Comparison of ENCODE assay signal across 18 cellular contexts in genomic region chr2:238099709-238100048, GRCh38. TPM values are rescaled to one million over a fixed set of nuclear protein-coding genes. Genes with fewer than 3 reads are reported as not detected.
DNase-seq lines count a peak whose midpoint lies in the region; ATAC-seq and TF ChIP-seq lines count a peak whose summit lies in the region.
"Had no signal": no experiment of that assay in that cellular context is flagged by ENCODE, and none has a peak within 500 bp of the region (broad histone marks: within the 10 kb centered on the region; RNA-seq: fewer than 3 reads in every experiment).

No MANE protein-coding gene starts in this region.

- H3K9ac ChIP-seq in BLaER1 (peak overlapping the region; percentile 45; the same call in 1 of the 2 replicates), OCI-LY3 (ENCODE audit: low read length) (no peak overlapping the region)

- no peaks in the 10 kb centered on the region for H3K36me3 ChIP-seq in BLaER1
- H3K36me3 ChIP-seq in OCI-LY3 (replicated peaks; ENCODE audit: low read depth, low read length), result no peaks in the 10 kb centered on the region
- H3K36me3 ChIP-seq: ovary, thyroid gland had no signal

- TF ChIP-seq CTCF in OCI-LY3 (IDR thresholded peaks at IDR 0.05; ENCODE audit: low read depth, low read length), result no peak

- peak overlapping the region; percentile 83 for H3K4me3 Mint-ChIP-seq in stimulated activated memory B cell treated with anti-CD40 and anti-IgM and Interleukin-4, amounts not matched to agents 10 μg/mL and 1 μg/mL and 100 μg/mL, for 72 hours
- H3K4me3 Mint-ChIP-seq: activated CD4-positive, alpha-beta T cell treated with anti-CD3 and anti-CD28 coated beads for 36 hours; naive thymus-derived CD4-positive, alpha-beta T cell; stimulated activated effector memory CD8-positive, alpha-beta T cell treated with anti-CD3 and anti-CD28 coated beads, Interleukin-12 subunit alpha, Interleukin-12 subunit beta, amount 100 ng/mL, for 72 hours had no signal

- H3K4me2 ChIP-seq in BLaER1, result peak overlapping the region; percentile 93
- H3K4me2 ChIP-seq in OCI-LY3 (ENCODE audit: low read length), result peak overlapping the region; percentile 62

- H3K27me3 Mint-ChIP-seq in stimulated activated memory B cell treated with anti-CD40 and anti-IgM and Interleukin-4, amounts not matched to agents 10 μg/mL and 1 μg/mL and 100 μg/mL, for 72 hours, result no peaks in the 10 kb centered on the region
- H3K27me3 Mint-ChIP-seq: activated CD4-positive, alpha-beta T cell treated with anti-CD3 and anti-CD28 coated beads for 36 hours; naive thymus-derived CD4-positive, alpha-beta T cell had no signal

- H3K79me2 ChIP-seq in OCI-LY3 (ENCODE audit: low read length), result no peaks in the 10 kb centered on the region

- H3K4me1 Mint-ChIP-seq in stimulated activated memory B cell treated with anti-CD40 and anti-IgM and Interleukin-4, amounts not matched to agents 10 μg/mL and 1 μg/mL and 100 μg/mL, for 72 hours, result peaks cover 42% of the 10 kb centered on the region
- H3K4me1 Mint-ChIP-seq: activated CD4-positive, alpha-beta T cell treated with anti-CD3 and anti-CD28 coated beads for 36 hours; stimulated activated effector memory CD8-positive, alpha-beta T cell treated with anti-CD3 and anti-CD28 coated beads, Interleukin-12 subunit alpha, Interleukin-12 subunit beta, amount 100 ng/mL, for 72 hours had no signal

- no peak for ATAC-seq in stimulated activated memory B cell treated with anti-CD40 and anti-IgM and Interleukin-4, amounts not matched to agents 10 μg/mL and 1 μg/mL and 100 μg/mL, for 72 hours
- ATAC-seq in HG02623 (IDR thresholded peaks at IDR 0.05; ENCODE audit: unreplicated experiment), result no peak
- ATAC-seq: activated CD4-positive, alpha-beta T cell treated with anti-CD3 and anti-CD28 coated beads for 36 hours; foreskin keratinocyte; naive thymus-derived CD4-positive, alpha-beta T cell; stimulated activated effector memory CD8-positive, alpha-beta T cell treated with anti-CD3 and anti-CD28 coated beads, Interleukin-12 subunit alpha, Interleukin-12 subunit beta, amount 100 ng/mL, for 72 hours had no signal

- no peaks in the 10 kb centered on the region for H3K9me3 Mint-ChIP-seq in stimulated activated memory B cell treated with anti-CD40 and anti-IgM and Interleukin-4, amounts not matched to agents 10 μg/mL and 1 μg/mL and 100 μg/mL, for 72 hours
- H3K9me3 Mint-ChIP-seq: naive thymus-derived CD4-positive, alpha-beta T cell; stimulated activated effector memory CD8-positive, alpha-beta T cell treated with anti-CD3 and anti-CD28 coated beads, Interleukin-12 subunit alpha, Interleukin-12 subunit beta, amount 100 ng/mL, for 72 hours had no signal

- no peak overlapping the region for H2AFZ ChIP-seq in OCI-LY3 (ENCODE audit: low read depth, low read length)

- H3K36me3 Mint-ChIP-seq in stimulated activated memory B cell treated with anti-CD40 and anti-IgM and Interleukin-4, amounts not matched to agents 10 μg/mL and 1 μg/mL and 100 μg/mL, for 72 hours, result no peaks in the 10 kb centered on the region

- peaks cover 70% of the 10 kb centered on the region for H3K4me1 ChIP-seq in BLaER1
- peaks cover 12% of the 10 kb centered on the region for H3K4me1 ChIP-seq in OCI-LY3 (ENCODE audit: low read length)
- H3K4me1 ChIP-seq: foreskin keratinocyte had no signal

- DNase-seq in islet precursor cell (peak; percentile 47), A172 (ENCODE audit: low spot score) (no peak), SW 1271 (lab: John Stamatoyannopoulos, UW) (no peak)
- DNase-seq: activated CD4-positive, alpha-beta T cell treated with anti-CD3 and anti-CD28 coated beads for 36 hours; anterior cingulate cortex; foreskin keratinocyte; hippocampal formation; NCI-H1092 treated with DMSO at 0.1 percent for 48 hours; NCI-H2029 treated with DMSO at 0.1 percent for 48 hours; thyroid gland had no signal

- H3K27me3 ChIP-seq in BLaER1 (no peaks in the 10 kb centered on the region), OCI-LY3 (ENCODE audit: low read depth, low read length) (no peaks in the 10 kb centered on the region)
- H3K27me3 ChIP-seq: foreskin keratinocyte, ovary, thyroid gland had no signal

- H3K4me3 ChIP-seq in BLaER1 (peak overlapping the region; percentile 50; the same call in 1 of the 2 replicates), OCI-LY3 (ENCODE audit: low read length) (no peak overlapping the region)
- H3K4me3 ChIP-seq: ovary, thyroid gland had no signal

- H3K27ac ChIP-seq in BLaER1, result peak overlapping the region; percentile 57
- no peak overlapping the region for H3K27ac ChIP-seq in OCI-LY3 (ENCODE audit: low read length)
- H3K27ac ChIP-seq: foreskin keratinocyte, ovary, thyroid gland had no signal

- peak overlapping the region; percentile 99 for H3K27ac Mint-ChIP-seq in stimulated activated memory B cell treated with anti-CD40 and anti-IgM and Interleukin-4, amounts not matched to agents 10 μg/mL and 1 μg/mL and 100 μg/mL, for 72 hours
- H3K27ac Mint-ChIP-seq: activated CD4-positive, alpha-beta T cell treated with anti-CD3 and anti-CD28 coated beads for 36 hours; stimulated activated effector memory CD8-positive, alpha-beta T cell treated with anti-CD3 and anti-CD28 coated beads, Interleukin-12 subunit alpha, Interleukin-12 subunit beta, amount 100 ng/mL, for 72 hours had no signal

- H3K9me3 ChIP-seq in BLaER1 (no peaks in the 10 kb centered on the region), OCI-LY3 (ENCODE audit: insufficient read depth, low read length) (no peaks in the 10 kb centered on the region)
- H3K9me3 ChIP-seq: ovary, thyroid gland had no signal

- no peaks in the 10 kb centered on the region for H4K20me1 ChIP-seq in BLaER1
- H4K20me1 ChIP-seq in OCI-LY3 (ENCODE audit: insufficient read depth, low read length), result no peaks in the 10 kb centered on the region

RNA-seq across cellular contexts. Expression of gene ESPNL, which starts 0.5 kb away (rescaled TPM):
- total RNA-seq in A172 (2014; rRNA removed; shearing (Covaris generic)), result 0.29 TPM in 1 of 2 replicates, not detected in the other

RNA-seq across cellular contexts. Expression of gene KLHL30, which starts 38.8 kb away (rescaled TPM):
- 6.3 and 7.4 TPM in 2 replicates for total RNA-seq in A172 (2014; rRNA removed; shearing (Covaris generic))
- total RNA-seq: activated CD4-positive, alpha-beta T cell treated with anti-CD3 and anti-CD28 coated beads for 36 hours; foreskin keratinocyte; naive thymus-derived CD4-positive, alpha-beta T cell; RPMI7951 had no signal

RNA-seq across cellular contexts. Expression of gene SCLY, which starts 38.9 kb away (rescaled TPM):
- total RNA-seq in A172 (2014; rRNA removed; shearing (Covaris generic)), result 40.8 and 79.9 TPM in 2 replicates

RNA-seq across cellular contexts. Expression of gene ERFE, which starts 59.1 kb away (rescaled TPM):
- 25.3 and 31.3 TPM in 2 replicates for total RNA-seq in A172 (2014; rRNA removed; shearing (Covaris generic))
